8 cellular contexts compared by ENCODE assay signal in genomic region chrX:65528705-65529340, GRCh38. TPM values are rescaled to one million over a fixed set of nuclear protein-coding genes. Genes with fewer than 3 reads are reported as not detected.
DNase-seq lines count a peak whose midpoint lies in the region; ATAC-seq, FAIRE-seq and TF ChIP-seq lines count a peak whose summit lies in the region.

No MANE protein-coding gene starts in this region.

- FAIRE-seq in keratinocyte (lab: Jason Lieb, UNC) = no peak

- dilution Hi-C loops in keratinocyte (cut with MboI; ENCODE audit: extremely low pct_ligation_motif_present, low sequenced_read_pairs) = no loop called here

- ATAC-seq in HG03432 (IDR thresholded peaks at IDR 0.05; ENCODE audit: unreplicated experiment) = peak; percentile 77
- peak in 3 of 4 experiments; percentile 53 to 65 (median 55) for ATAC-seq in T-cell (replicated peaks in 1 of 4)

- H2AFZ ChIP-seq in keratinocyte (ENCODE audit: control insufficient read depth, low read length) = no peak overlapping the region

- H3K27me3 Mint-ChIP-seq in T-cell = peaks cover 0 to 12% of the 10 kb centered on the region in 2 donors

- H3K36me3 Mint-ChIP-seq in T-cell = peaks cover 13% of the 10 kb centered on the region

- no peaks in the 10 kb centered on the region for H3K9me3 ChIP-seq in keratinocyte (ENCODE audit: control insufficient read depth, low read depth, low read length)

- no peak overlapping the region for H3K27ac ChIP-seq in keratinocyte (ENCODE audit: control insufficient read depth, insufficient read depth, low read length)

- H3K36me3 ChIP-seq in keratinocyte (ENCODE audit: control insufficient read depth in 2 of 2, extremely low read depth in 1 of 2, insufficient read depth in 2 of 2, low read length in 2 of 2) = peaks cover 0 to 6% of the 10 kb centered on the region in 2 experiments

- peaks cover 3% of the 10 kb centered on the region for H4K20me1 ChIP-seq in keratinocyte (ENCODE audit: control insufficient read depth, extremely low read depth, insufficient read depth, low read length)

- peaks cover 20% of the 10 kb centered on the region for H3K79me2 ChIP-seq in keratinocyte (ENCODE audit: control insufficient read depth, insufficient read depth, low read length)

- no peaks in the 10 kb centered on the region for H3K9me3 Mint-ChIP-seq in T-cell

- TF ChIP-seq CTCF in GM12872 (IDR thresholded peaks at IDR 0.05; ENCODE audit: insufficient read depth, low read depth, low read length) = peak; percentile 97
- peak; percentile 98 for TF ChIP-seq CTCF in astrocyte of the spinal cord (IDR thresholded peaks at IDR 0.05; ENCODE audit: low read depth, low read length)
- peak; percentile 90 to 99 (median 99) for TF ChIP-seq CTCF in keratinocyte (optimal IDR thresholded peaks at IDR 0.05 in 1 of 3, IDR thresholded peaks at IDR 0.05 in 1 of 3, conservative IDR thresholded peaks at IDR 0.05 in 1 of 3; ENCODE audit: extremely low read depth in 1 of 3, insufficient read depth in 2 of 3, low read length in 3 of 3)

- H3K4me3 ChIP-seq in astrocyte of the spinal cord (ENCODE audit: low read depth, low read length) (no peak overlapping the region), keratinocyte (ENCODE audit: control insufficient read depth in 2 of 3, extremely low read depth in 1 of 3, insufficient read depth in 2 of 3, low read depth in 1 of 3, low read length in 3 of 3) (no peak overlapping the region)

- H3K27ac Mint-ChIP-seq in T-cell = no peak overlapping the region

- in situ Hi-C loops in astrocyte of the spinal cord (cut with HindIII; ENCODE audit: low sequenced_read_pairs) = no loop called here

- no peak overlapping the region for H3K4me3 Mint-ChIP-seq in T-cell

- H3K4me1 Mint-ChIP-seq in T-cell = peaks cover 20 to 21% (median 21%) of the 10 kb centered on the region in 3 donors

- H3K27me3 ChIP-seq in keratinocyte (ENCODE audit: control insufficient read depth, extremely low read depth, insufficient read depth, low read length) = no peaks in the 10 kb centered on the region

- CTCF ChIA-PET in T-cell (lab: Charles Lee) = interaction anchor here in 1 of 2 donors (1.0 kb wide), 1 partner anchor 1202 kb away, joined by 3 read pairs; no protein-coding TSS in a partner anchor

- no peak overlapping the region for H3K4me2 ChIP-seq in keratinocyte (ENCODE audit: control insufficient read depth, extremely low read depth, insufficient read depth, low read depth, low read length)

- peaks cover 8% of the 10 kb centered on the region for H3K4me1 ChIP-seq in keratinocyte (ENCODE audit: control insufficient read depth, extremely low read depth, insufficient read depth, low read length)

- peaks cover 2% of the 10 kb centered on the region for H3K9me1 ChIP-seq in keratinocyte (ENCODE audit: control insufficient read depth, extremely low read depth, insufficient read depth, low read length)

- H3K9ac ChIP-seq in keratinocyte (ENCODE audit: control insufficient read depth, extremely low read depth, insufficient read depth, low read length) = no peak overlapping the region

- DNase-seq in A172 (ENCODE audit: low spot score) = peak; percentile 27
- DNase-seq in T-cell = peak in 28 of 34 experiments; percentile 4 to 68 (median 34)
- peak; percentile 9 for DNase-seq in astrocyte of the spinal cord (ENCODE audit: low read depth, low spot score)
- DNase-seq in keratinocyte (ENCODE audit: low read depth, low spot score) = no peak
- DNase-seq in stimulated activated CD4-positive, alpha-beta T cell treated with anti-CD3 and anti-CD28 coated beads, TNF-alpha, amount 100 ng/mL, for 48 hours (ENCODE audit: low read depth in 3 of 3) = peak in 2 of 3 donors; percentile 5 to 34
- no peak for DNase-seq in SKM-1 (lab: John Stamatoyannopoulos, UW; ENCODE audit: unreplicated experiment)

- POLR2A ChIA-PET in T-cell (lab: Charles Lee) = no interaction called here

RNA-seq across cellular contexts. Expression of gene LAS1L, which starts 5.8 kb away (rescaled TPM):
- total RNA-seq in A172 (2014; rRNA removed; shearing (Covaris generic)) = 46.4 and 57.0 TPM in 2 replicates
- total RNA-seq in T-cell = 10 to 100 TPM; 41.9 to 50.2 (median 43.9) TPM
- 40.4 to 44.8 TPM (median 41.1 TPM) in 3 replicates for polyA plus RNA-seq in keratinocyte
- polyA plus RNA-seq in keratinocyte (2011; ENCODE audit: low read depth) = 19.9 TPM
- polyA plus RNA-seq in keratinocyte (2011; cell fraction: cytosol; rRNA removed) = 36.5 and 44.3 TPM in 2 replicates
- polyA plus RNA-seq in keratinocyte (2011; cell fraction: nucleus; rRNA removed) = 58.0 and 65.5 TPM in 2 replicates
- polyA plus RNA-seq in keratinocyte (2012; ENCODE audit: low replicate concordance) = 22.8 and 44.3 TPM in 2 replicates
- 24.8 to 33.7 TPM (median 32.5 TPM) in 3 replicates for polyA minus RNA-seq in keratinocyte
- polyA minus RNA-seq in keratinocyte (2011; cell fraction: cytosol; rRNA and poly(A)+ RNA removed) = 18.2 TPM
- 16.9 and 26.8 TPM in 2 replicates for polyA minus RNA-seq in keratinocyte (2011; cell fraction: nucleus; rRNA and poly(A)+ RNA removed)

Comparison
In these comparisons a context has a peak if more than half of its experiments do, and no peak if none do; other contexts are left out.
1. DNase-seq: peak in A172 (single experiment), T-cell (28 of 34), astrocyte of the spinal cord (single experiment) and stimulated activated CD4-positive, alpha-beta T cell treated with anti-CD3 and anti-CD28 coated beads, TNF-alpha, amount 100 ng/mL, for 48 hours (2 of 3); none in keratinocyte (single experiment) and SKM-1 (single experiment).
2. Peak in every context shown above with its lines, with median percentiles within 50 percentile points of each other: CTCF ChIP-seq.